ENCODE assay signal across 20 cellular contexts in the genomic region with DNA sequence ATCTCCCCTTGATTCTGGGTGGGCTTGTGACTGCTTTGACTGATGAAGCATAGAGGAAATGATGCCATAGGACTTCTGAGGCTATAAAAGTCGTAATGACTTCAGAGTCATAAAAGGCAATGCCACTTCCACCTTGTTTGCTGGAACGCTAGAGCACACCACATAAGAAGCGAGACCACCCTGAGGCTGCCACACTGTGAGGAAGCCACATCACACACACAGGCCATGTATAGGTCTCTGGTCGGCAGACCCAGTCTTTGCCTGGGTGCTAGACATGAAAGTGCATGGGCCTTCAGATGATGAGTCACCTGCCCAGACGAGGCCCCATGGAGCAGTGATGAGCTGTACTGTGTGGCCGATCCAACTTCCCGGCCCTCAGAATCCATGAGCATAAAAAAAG. TPM values are rescaled to one million over a fixed set of nuclear protein-coding genes. Genes with fewer than 3 reads are reported as not detected.
DNase-seq lines count a peak whose midpoint lies in the region; ATAC-seq, FAIRE-seq and TF ChIP-seq lines count a peak whose summit lies in the region.
"Had no signal": no experiment of that assay in that cellular context is flagged by ENCODE, and none has a peak within 500 bp of the region (broad histone marks: within the 10 kb centered on the region; RNA-seq: fewer than 3 reads in every experiment).

No MANE protein-coding gene starts in this region.

- no peak overlapping the region for H3K27ac ChIP-seq in A549
- no peak overlapping the region for H3K27ac ChIP-seq in SJSA1
- no peak overlapping the region for H3K27ac ChIP-seq in WERI-Rb-1
- H3K27ac ChIP-seq: adrenal gland, SJCRH30, suprapubic skin had no signal

- TF ChIP-seq RAD21 in A549 (conservative IDR thresholded peaks at IDR 0.05 in 1 of 2, IDR thresholded peaks at IDR 0.05 in 1 of 2): no peak

- POLR2A ChIA-PET in A549 (lab: Yijun Ruan, JAX): no interaction called here

- CTCF ChIA-PET in A549 (lab: Yijun Ruan, JAX): no interaction called here

- TF ChIP-seq EP300 in A549 (IDR thresholded peaks at IDR 0.05): no peak

- no peak for FAIRE-seq in A549 (lab: Jason Lieb, UNC)

- WGBS in A549 (ENCODE audit: missing lambda C conversion rate): 31% methylated on average over 5 of the region's 7 CpGs

- H3K36me3 ChIP-seq in SJSA1: no peaks in the 10 kb centered on the region
- no peaks in the 10 kb centered on the region for H3K36me3 ChIP-seq in WERI-Rb-1
- H3K36me3 ChIP-seq: adrenal gland, SJCRH30, suprapubic skin had no signal

- H3K9me3 ChIP-seq in A549 (no peaks in the 10 kb centered on the region), SJSA1 (replicated peaks) (no peaks in the 10 kb centered on the region; the same call in 1 of the 2 replicates), WERI-Rb-1 (ENCODE audit: severe bottlenecking) (no peaks in the 10 kb centered on the region)
- H3K9me3 ChIP-seq: adrenal gland, SJCRH30, suprapubic skin had no signal

- peak in 1 of 2 experiments; percentile 53; a peak in 2 of 6 replicates for ATAC-seq in A549
- ATAC-seq in HG03045 (IDR thresholded peaks at IDR 0.05; ENCODE audit: unreplicated experiment): no peak
- ATAC-seq: left colon, right cardiac atrium had no signal

- H3K4me1 ChIP-seq in A549: no peaks in the 10 kb centered on the region
- peaks cover 23% of the 10 kb centered on the region for H3K4me1 ChIP-seq in SJSA1 (replicated peaks)

- TF ChIP-seq CTCF in A549 (IDR thresholded peaks at IDR 0.05) (no peak), fibroblast of mammary gland (conservative IDR thresholded peaks at IDR 0.05; ENCODE audit: control insufficient read depth, insufficient read depth, low read depth, low read length) (no peak), WERI-Rb-1 (IDR thresholded peaks at IDR 0.05; ENCODE audit: low read depth, low read length) (no peak)

- no peak overlapping the region for H3K4me3 ChIP-seq in A549
- no peak overlapping the region for H3K4me3 ChIP-seq in SJSA1
- no peak overlapping the region for H3K4me3 ChIP-seq in fibroblast of mammary gland (ENCODE audit: control insufficient read depth, low read depth, low read length)
- H3K4me3 ChIP-seq in WERI-Rb-1 (ENCODE audit: low read depth, low read length): no peak overlapping the region
- H3K4me3 ChIP-seq: adrenal gland, SJCRH30, suprapubic skin had no signal

- H3K4me2 ChIP-seq in A549: no peak overlapping the region

- H3K27me3 ChIP-seq in SJSA1 (replicated peaks) (no peaks in the 10 kb centered on the region), WERI-Rb-1 (ENCODE audit: insufficient read depth, low read depth, severe bottlenecking) (no peaks in the 10 kb centered on the region)
- H3K27me3 ChIP-seq: adrenal gland, SJCRH30 had no signal

- no peak for TF ChIP-seq POLR2A in A549 (IDR thresholded peaks at IDR 0.05; ENCODE audit: low read length)

- DNase-seq in A549 (ENCODE audit: low read depth in 1 of 2, low spot score in 1 of 2) (no peak), ELR (ENCODE audit: low read depth) (peak; percentile 62), SJSA1 (ENCODE audit: low read depth in 1 of 2, low spot score in 2 of 2) (peak; percentile 58 to 86), fibroblast of mammary gland (ENCODE audit: low read depth) (peak; percentile 42), WERI-Rb-1 (no peak), NCI-H510A (lab: John Stamatoyannopoulos, UW) (no peak), GDM1 (lab: John Stamatoyannopoulos, UW) (no peak)
- DNase-seq: activated CD4-positive, alpha-beta T cell treated with anti-CD3 and anti-CD28 coated beads for 4 hours; adrenal gland; KG1; left colon; NCI-H1436; NCI-H345; right cardiac atrium; stimulated activated CD4-positive, alpha-beta T cell treated with anti-CD3 and anti-CD28 coated beads, Interleukin-1b, Interleukin-23, amount 100 ng/mL, for 48 hours had no signal

TF ChIP-seq in A549, 52 proteins besides CTCF, POLR2A, EP300 and RAD21:
- no peak for TF ChIP-seq FOSL2 (IDR thresholded peaks at IDR 0.05)
- peak; percentile 21; the same call in 1 of the 2 replicates for TF ChIP-seq FOSL2 (CRISPR knock-in tag; IDR thresholded peaks at IDR 0.05)
- TF ChIP-seq JUN (IDR thresholded peaks at IDR 0.05): no peak

RNA-seq across cellular contexts. Expression of a gene that starts 14.2 kb away (rescaled TPM):
- polyA plus RNA-seq in A549 (2011; rRNA removed) (0.57 and 0.66 TPM in 2 replicates), A549 (2017; fragmentation: RNase III; extraction: RNeasy Plus Mini Kit Qiagen cat#74134 plus additional on column Dnase treatment) (0.54 to 0.81 TPM (median 0.62 TPM) in 3 replicates)
- polyA plus RNA-seq in A549 (2012; cell fraction: cytosol; rRNA removed): 0.29 and 0.40 TPM in 2 replicates
- 0.40 TPM in 2 replicates for polyA plus RNA-seq in A549 (2012; cell fraction: nucleus; rRNA removed)
- 0.58 and 1.2 TPM in 2 replicates for polyA minus RNA-seq in A549 (2011; rRNA and poly(A)+ RNA removed)
- not detected in 2 replicates for total RNA-seq in SJSA1 (2014; rRNA removed; shearing (Covaris generic))
- total RNA-seq: fibroblast of villous mesenchyme, mononuclear cell had no signal

Comparison
In these comparisons a context has a peak if more than half of its experiments do, and no peak if none do; other contexts are left out.
1. DNase-seq: peak in ELR (single experiment), SJSA1 (2 of 2) and fibroblast of mammary gland (single experiment); none in A549 (0 of 2), WERI-Rb-1 (single experiment), NCI-H510A (single experiment) and GDM1 (single experiment).